ENCODE assay signal across 8 cellular contexts in genomic region chr5:172834570-172835245, GRCh38. TPM values are rescaled to one million over a fixed set of nuclear protein-coding genes. Genes with fewer than 3 reads are reported as not detected.
DNase-seq lines count a peak whose midpoint lies in the region; ATAC-seq lines count a peak whose summit lies in the region.

No MANE protein-coding gene starts in this region.

- H3K36me3 ChIP-seq in ectodermal cell (ENCODE audit: control insufficient read depth, insufficient read depth, low read length) (no peaks in the 10 kb centered on the region), urinary bladder (ENCODE audit: insufficient read depth) (no peaks in the 10 kb centered on the region)

- no peak for ATAC-seq in memory B cell (ENCODE audit: low read depth)

- H3K4me1 ChIP-seq in ectodermal cell (ENCODE audit: control insufficient read depth, insufficient read depth, low read length), result peaks cover 18% of the 10 kb centered on the region
- H3K4me1 ChIP-seq in urinary bladder (ENCODE audit: insufficient read depth), result no peaks in the 10 kb centered on the region

- H3K4me3 ChIP-seq in ectodermal cell (ENCODE audit: insufficient read depth, low read depth, low read length) (peak overlapping the region; percentile 80), urinary bladder (ENCODE audit: low read depth, low read length) (peak overlapping the region; percentile 94)

- WGBS in ectodermal cell, 2 experiments, result 0 to 1% methylated on average over 19 of the region's 19 CpGs
- WGBS in urinary bladder, result 2% methylated on average over 19 of the region's 19 CpGs

- DNase-seq in NCI-H510A treated with DMSO at 0.1 percent for 48 hours (lab: John Stamatoyannopoulos, UW), result peak; percentile 1
- DNase-seq in NCI-H510A (lab: John Stamatoyannopoulos, UW), result no peak
- DNase-seq in RKO (ENCODE audit: low spot score), result peak; percentile 25
- DNase-seq in memory B cell (ENCODE audit: low spot score in 2 of 2), result peak in 1 of 2 donors; percentile 11
- DNase-seq in NCI-H446 treated with DMSO at 0.1 percent for 48 hours (lab: John Stamatoyannopoulos, UW), result no peak
- no peak for DNase-seq in NOMO-1 treated with DMSO at 0.1 percent for 48 hours (lab: John Stamatoyannopoulos, UW; ENCODE audit: unreplicated experiment)

- peak overlapping the region; percentile 98 for H3K27ac Mint-ChIP-seq in memory B cell

- H3K36me3 Mint-ChIP-seq in memory B cell, result peaks cover 2% of the 10 kb centered on the region

- H3K4me3 Mint-ChIP-seq in memory B cell, result peak overlapping the region; percentile 94

- H3K9me3 Mint-ChIP-seq in memory B cell, result no peaks in the 10 kb centered on the region

- H3K27me3 Mint-ChIP-seq in memory B cell, result no peaks in the 10 kb centered on the region

- no peaks in the 10 kb centered on the region for H3K27me3 ChIP-seq in ectodermal cell (ENCODE audit: control insufficient read depth, insufficient read depth, low read length, poor library complexity, severe bottlenecking)

- H3K9me3 ChIP-seq in ectodermal cell (ENCODE audit: control insufficient read depth, low read length), result no peaks in the 10 kb centered on the region

- peak overlapping the region; percentile 50 for H3K27ac ChIP-seq in ectodermal cell (ENCODE audit: insufficient read depth, low read depth, low read length, poor library complexity, severe bottlenecking)
- peak overlapping the region; percentile 42 for H3K27ac ChIP-seq in urinary bladder (ENCODE audit: low read depth)

- peaks cover 36% of the 10 kb centered on the region for H3K4me1 Mint-ChIP-seq in memory B cell

RNA-seq across cellular contexts. Expression of gene ERGIC1, which starts 0.7 kb away (rescaled TPM):
- polyA plus RNA-seq in ectodermal cell (2013, experiment 1 of 4), result 87.1 TPM
- 92.4 TPM for polyA plus RNA-seq in ectodermal cell (2013, experiment 2 of 4)
- polyA plus RNA-seq in ectodermal cell (2013, experiment 3 of 4), result 54.9 TPM
- polyA plus RNA-seq in ectodermal cell (2013, experiment 4 of 4), result 65.3 TPM
- total RNA-seq in urinary bladder, result 68.5 TPM
- 103 TPM for polyA plus RNA-seq in urinary bladder

Comparison
In these comparisons a context has a peak if more than half of its experiments do, and no peak if none do; other contexts are left out.
1. DNase-seq: peak in NCI-H510A treated with DMSO at 0.1 percent for 48 hours (single experiment) and RKO (single experiment); none in NCI-H510A (single experiment), NCI-H446 treated with DMSO at 0.1 percent for 48 hours (single experiment) and NOMO-1 treated with DMSO at 0.1 percent for 48 hours (single experiment).